13 cellular contexts compared by ENCODE assay signal in genomic region chr3:127043041-127043641, GRCh38.
DNase-seq lines count a peak whose midpoint lies in the region; ATAC-seq, FAIRE-seq and TF ChIP-seq lines count a peak whose summit lies in the region.
"Had no signal": no experiment of that assay in that cellular context is flagged by ENCODE, and none has a peak within 500 bp of the region (broad histone marks: within the 10 kb centered on the region; RNA-seq: fewer than 3 reads in every experiment).

No MANE protein-coding gene starts in this region.

- H3K79me2 ChIP-seq in astrocyte (ENCODE audit: insufficient read depth, low read length), result no peaks in the 10 kb centered on the region

- intact Hi-C loops in spleen (cut with DNase I; ENCODE audit: low total_unique reads), result no loop called here

- no peaks in the 10 kb centered on the region for H3K36me3 Mint-ChIP-seq in astrocyte (ENCODE audit: low read depth, unreplicated experiment)

- H3K9me3 ChIP-seq in HUES64 (ENCODE audit: insufficient read depth, low read depth, low read length) (peaks cover 1% of the 10 kb centered on the region; the same call in 1 of the 2 replicates), astrocyte (ENCODE audit: insufficient read depth, low read depth, low read length) (no peaks in the 10 kb centered on the region), spleen (no peaks in the 10 kb centered on the region)
- H3K9me3 ChIP-seq: neutrophil, transverse colon had no signal

- TF ChIP-seq CTCF in astrocyte (IDR thresholded peaks at IDR 0.05; ENCODE audit: insufficient read depth, low read depth, low read length), result no peak
- TF ChIP-seq CTCF in spleen (IDR thresholded peaks at IDR 0.05 in 8 of 11, conservative IDR thresholded peaks at IDR 0.05 in 3 of 11), result no peak
- TF ChIP-seq CTCF in GM10266 (IDR thresholded peaks at IDR 0.05; ENCODE audit: control insufficient read depth, insufficient read depth, low read depth, missing control alignments), result no peak

- no peaks in the 10 kb centered on the region for H3K27me3 ChIP-seq in HUES64 (ENCODE audit: insufficient read depth, low read length)
- peaks cover 4% of the 10 kb centered on the region for H3K27me3 ChIP-seq in astrocyte (ENCODE audit: insufficient read depth, low read length)
- no peaks in the 10 kb centered on the region for H3K27me3 ChIP-seq in spleen (replicated peaks in 1 of 7)
- H3K27me3 ChIP-seq: neutrophil, transverse colon had no signal

- H3K36me3 ChIP-seq in HUES64 (ENCODE audit: insufficient read depth, low read length) (no peaks in the 10 kb centered on the region), astrocyte (ENCODE audit: insufficient read depth, low read length) (no peaks in the 10 kb centered on the region), spleen (no peaks in the 10 kb centered on the region)
- H3K36me3 ChIP-seq: neutrophil, transverse colon had no signal

- 68% methylated on average over 17 of the region's 17 CpGs for WGBS in HUES64
- WGBS in spleen, 5 donors, result 71 to 88% (median 78%) methylated on average over 16 to 17 of the region's 17 CpGs

- H3K4me3 Mint-ChIP-seq in astrocyte (ENCODE audit: unreplicated experiment), result no peak overlapping the region

- no peak for ATAC-seq in HG02623 (IDR thresholded peaks at IDR 0.05; ENCODE audit: unreplicated experiment)

- peak; percentile 22 for DNase-seq in astrocyte (ENCODE audit: low read depth)
- peak; percentile 80 for DNase-seq in islet precursor cell
- DNase-seq in spleen, result peak; percentile 53
- DNase-seq in stimulated activated CD4-positive, alpha-beta T cell treated with anti-CD3 and anti-CD28 coated beads, Interleukin-1b, Interleukin-23, amount 100 ng/mL, for 48 hours, result no peak
- no peak for DNase-seq in GM10266 (ENCODE audit: extremely low spot score)
- no peak for DNase-seq in NCI-H1105 treated with DMSO at 0.1 percent for 48 hours (lab: John Stamatoyannopoulos, UW)
- DNase-seq: effector CD8-positive, alpha-beta T cell; hypothalamus; NCI-H446; transverse colon had no signal

- no peak for TF ChIP-seq POLR2A in spleen (IDR thresholded peaks at IDR 0.05)

- H3K4me1 Mint-ChIP-seq in astrocyte (ENCODE audit: low read depth, unreplicated experiment), result peaks cover 10% of the 10 kb centered on the region

- H3K4me1 ChIP-seq in HUES64 (ENCODE audit: insufficient read depth, low read length) (peaks cover 11% of the 10 kb centered on the region), astrocyte (ENCODE audit: insufficient read depth, low read length) (peaks cover 7% of the 10 kb centered on the region), spleen (no peaks in the 10 kb centered on the region)
- H3K4me1 ChIP-seq: transverse colon had no signal

- H2AFZ ChIP-seq in astrocyte (ENCODE audit: low read depth, low read length), result peak overlapping the region; percentile 47

- H3K9ac ChIP-seq in HUES64 (ENCODE audit: low read depth, low read length), result peak overlapping the region; percentile 32; the same call in 1 of the 2 replicates
- no peak overlapping the region for H3K9ac ChIP-seq in astrocyte (ENCODE audit: low read length)

- H3K9me3 Mint-ChIP-seq in astrocyte (ENCODE audit: unreplicated experiment), result peaks cover 3% of the 10 kb centered on the region

- no peak overlapping the region for H3K4me3 ChIP-seq in HUES64 (ENCODE audit: low read length)
- H3K4me3 ChIP-seq in astrocyte (ENCODE audit: insufficient read depth, low read depth, low read length), result no peak overlapping the region
- H3K4me3 ChIP-seq in spleen, result no peak overlapping the region
- H3K4me3 ChIP-seq: transverse colon had no signal

- peaks cover 11% of the 10 kb centered on the region for H3K27me3 Mint-ChIP-seq in astrocyte (ENCODE audit: low read depth, unreplicated experiment)

- no peak for FAIRE-seq in astrocyte (lab: Jason Lieb, UNC)

- 0 out of 2 replicates have a peak overlapping the region, but pooled peaks have one; percentile 22 for H3K27ac ChIP-seq in HUES64 (ENCODE audit: low read depth, low read length)
- no peak overlapping the region for H3K27ac ChIP-seq in astrocyte (ENCODE audit: low read depth, low read length)
- H3K27ac ChIP-seq in spleen, result no peak overlapping the region
- H3K27ac ChIP-seq: neutrophil, transverse colon had no signal

- H4K20me1 ChIP-seq in astrocyte (ENCODE audit: insufficient read depth, low read length), result no peaks in the 10 kb centered on the region

- peak overlapping the region; percentile 7 for H3K4me2 ChIP-seq in astrocyte (ENCODE audit: low read length)

- no peak overlapping the region for H3K27ac Mint-ChIP-seq in astrocyte (ENCODE audit: unreplicated experiment)

Comparison
In these comparisons a context has a peak if more than half of its experiments do, and no peak if none do; other contexts are left out.
1. DNase-seq: peak in astrocyte (single experiment), islet precursor cell (single experiment) and spleen (single experiment); none in stimulated activated CD4-positive, alpha-beta T cell treated with anti-CD3 and anti-CD28 coated beads, Interleukin-1b, Interleukin-23, amount 100 ng/mL, for 48 hours (single experiment), GM10266 (single experiment) and NCI-H1105 treated with DMSO at 0.1 percent for 48 hours (single experiment).